Comparison of ENCODE assay signal across 10 cellular contexts in genomic region chr2:238684362-238685326, GRCh38.
DNase-seq lines count a peak whose midpoint lies in the region; ATAC-seq, FAIRE-seq and TF ChIP-seq lines count a peak whose summit lies in the region.
"Had no signal": no experiment of that assay in that cellular context is flagged by ENCODE, and none has a peak within 500 bp of the region (broad histone marks: within the 10 kb centered on the region; RNA-seq: fewer than 3 reads in every experiment).

No MANE protein-coding gene starts in this region.

- H3K79me2 ChIP-seq in PC-3 (ENCODE audit: low read length) (no peaks in the 10 kb centered on the region), trophoblast cell (ENCODE audit: control insufficient read depth, insufficient read depth, low read length, poor library complexity) (no peaks in the 10 kb centered on the region)

- CTCF ChIA-PET in PC-3 (lab: Charles Lee): interaction anchor here (0.5 to 0.9 kb wide), 3 partner anchors 30 to 125 kb away, joined by 3 to 5 read pairs (median 3); no protein-coding TSS in a partner anchor

- H3K23ac ChIP-seq in trophoblast cell (ENCODE audit: low read length): no peak overlapping the region

- no peak overlapping the region for H3K4ac ChIP-seq in trophoblast cell (ENCODE audit: low read depth, low read length)

- TF ChIP-seq CTCF in PC-3 (conservative IDR thresholded peaks at IDR 0.05; ENCODE audit: low read depth, low read length): no peak
- no peak for TF ChIP-seq CTCF in D721Med (IDR thresholded peaks at IDR 0.05; ENCODE audit: insufficient read depth, missing control alignments)

- H3K4me1 ChIP-seq in PC-3 (ENCODE audit: insufficient read depth, low read length) (peaks cover 28% of the 10 kb centered on the region), trophoblast cell (ENCODE audit: control insufficient read depth in 1 of 2, insufficient read depth in 2 of 2, low read length in 2 of 2) (no peaks in the 10 kb centered on the region)

- H3K9ac ChIP-seq in PC-3 (ENCODE audit: low read length) (peak overlapping the region; percentile 53), trophoblast cell (ENCODE audit: low read length) (no peak overlapping the region)

- H3K27me3 ChIP-seq in PC-3 (ENCODE audit: low read length) (no peaks in the 10 kb centered on the region), trophoblast cell (ENCODE audit: insufficient read depth, low read length) (no peaks in the 10 kb centered on the region)

- no peak overlapping the region for H2BK12ac ChIP-seq in trophoblast cell (ENCODE audit: low read length)

- H4K8ac ChIP-seq in trophoblast cell (ENCODE audit: low read depth, low read length): no peak overlapping the region

- H3K27ac ChIP-seq in PC-3 (ENCODE audit: low read length) (peak overlapping the region; percentile 92), trophoblast cell (ENCODE audit: low read depth, low read length) (no peak overlapping the region)

- no peaks in the 10 kb centered on the region for H4K20me1 ChIP-seq in PC-3 (ENCODE audit: low read length)

- no peak overlapping the region for H4K91ac ChIP-seq in trophoblast cell (ENCODE audit: low read depth, low read length)

- H2AK5ac ChIP-seq in trophoblast cell (ENCODE audit: low read length): no peak overlapping the region

- intact Hi-C loops in PC-3 (cut with micrococcal nuclease): loop anchor here (1.0 to 5.0 kb wide), 2 partner anchors 37 to 123 kb away; no protein-coding TSS in a partner anchor

- H3K36me3 ChIP-seq in PC-3 (ENCODE audit: low read depth, low read length) (no peaks in the 10 kb centered on the region), trophoblast cell (ENCODE audit: control insufficient read depth in 1 of 2, insufficient read depth in 2 of 2, low read length in 2 of 2) (no peaks in the 10 kb centered on the region)

- POLR2A ChIA-PET in PC-3 (lab: Charles Lee; ENCODE audit: unreplicated experiment): interaction anchor here (0.6 kb wide), 2 partner anchors 88 to 178 kb away, joined by 3 read pairs; no protein-coding TSS in a partner anchor

- H3K4me3 ChIP-seq in PC-3 (ENCODE audit: low read length) (peak overlapping the region; percentile 12; the same call in 1 of the 2 replicates), trophoblast cell (ENCODE audit: low read depth, low read length) (no peak overlapping the region)
- H3K4me3 ChIP-seq: GM12878 had no signal

- H3K4me2 ChIP-seq in PC-3 (ENCODE audit: low read length): peak overlapping the region; percentile 55
- H3K4me2 ChIP-seq in trophoblast cell (ENCODE audit: low read length): no peak overlapping the region

- in situ Hi-C loops in Caki2 (cut with HindIII; ENCODE audit: low pct_unique_long_range_greater_than_20kb, low sequenced_read_pairs): no loop called here

- H3K9me3 ChIP-seq in PC-3 (ENCODE audit: low read length) (no peaks in the 10 kb centered on the region), trophoblast cell (ENCODE audit: insufficient read depth, low read depth, low read length) (peaks cover 4% of the 10 kb centered on the region)

- peak; percentile 86 for DNase-seq in Caki2 (ENCODE audit: low read depth)
- peak; percentile 97 for DNase-seq in PC-3
- DNase-seq in trophoblast cell: peak; percentile 94 to 98
- no peak for DNase-seq in activated gamma-delta T cell treated with Interleukin-2 at 50 U/mL for 16 hours
- no peak for DNase-seq in D721Med (ENCODE audit: insufficient read length, low spot score)
- DNase-seq: SHP77 treated with DMSO at 0.1 percent for 48 hours had no signal

- no peak overlapping the region for H3K18ac ChIP-seq in trophoblast cell (ENCODE audit: low read length)

- no peaks in the 10 kb centered on the region for H3K79me1 ChIP-seq in trophoblast cell (ENCODE audit: low read length)

- H2BK5ac ChIP-seq in trophoblast cell (ENCODE audit: low read depth, low read length, poor library complexity): no peak overlapping the region

- no peak for FAIRE-seq in D721Med (lab: Jason Lieb, UNC)
- FAIRE-seq: GM12878 had no signal

- H3F3A ChIP-seq in PC-3 (ENCODE audit: low read length, unreplicated experiment): peaks cover 5% of the 10 kb centered on the region

- H3K9me2 ChIP-seq in PC-3 (replicated peaks; ENCODE audit: low read length): no peaks in the 10 kb centered on the region

- ATAC-seq in PC-3 (peak; percentile 98), esophagus mucosa (peak; percentile 99), HG03108 (IDR thresholded peaks at IDR 0.05; ENCODE audit: unreplicated experiment) (no peak), HG03159 (IDR thresholded peaks at IDR 0.05; ENCODE audit: unreplicated experiment) (no peak)
- ATAC-seq: GM12878 had no signal

- H2AFZ ChIP-seq in PC-3 (ENCODE audit: low read length) (peak overlapping the region; percentile 20; the same call in 1 of the 2 replicates), trophoblast cell (ENCODE audit: insufficient read depth, low read length, poor library complexity) (no peak overlapping the region)

- BruUV-seq in PC-3 (replicated peaks; lab: Mats Ljungman, UMichigan): TSS peak; percentile 92

- no peak overlapping the region for H2BK120ac ChIP-seq in trophoblast cell (ENCODE audit: insufficient read depth, low read length, poor library complexity)

- no peak overlapping the region for H3K14ac ChIP-seq in trophoblast cell (ENCODE audit: low read length)

- H4K12ac ChIP-seq in trophoblast cell (ENCODE audit: low read depth, low read length): no peak overlapping the region

- WGBS in trophoblast cell (ENCODE audit: extremely low coverage, insufficient coverage, insufficient read length): no CpG with 5 or more reads among the region's 8 CpGs

Comparison
In these comparisons a context has a peak if more than half of its experiments do, and no peak if none do; other contexts are left out.
1. DNase-seq: peak in Caki2 (single experiment), PC-3 (single experiment) and trophoblast cell (2 of 2); none in activated gamma-delta T cell treated with Interleukin-2 at 50 U/mL for 16 hours (single experiment) and D721Med (single experiment).
2. ATAC-seq: peak in PC-3 (single experiment) and esophagus mucosa (single experiment); none in HG03108 (single experiment) and HG03159 (single experiment).